18 cellular contexts compared by ENCODE assay signal in genomic region chr12:47938093-47938492, GRCh38. TPM values are rescaled to one million over a fixed set of nuclear protein-coding genes. Genes with fewer than 3 reads are reported as not detected.
A peak's percentile ranks its signal among the peaks of the same experiment; 100 is the strongest.
DNase-seq lines count a peak whose midpoint lies in the region; TF ChIP-seq lines count a peak whose summit lies in the region.
"Had no signal": no experiment of that assay in that cellular context is flagged by ENCODE, and none has a peak within 500 bp of the region (broad histone marks: within the 10 kb centered on the region; RNA-seq: fewer than 3 reads in every experiment).

No MANE protein-coding gene starts in this region.

- peak; percentile 17 for DNase-seq in DMS53 treated with DMSO at 0.1 percent for 48 hours (lab: John Stamatoyannopoulos, UW; ENCODE audit: unreplicated experiment)
- peak; percentile 77 for DNase-seq in LHCN-M2 (ENCODE audit: low read depth)
- DNase-seq in mammary epithelial cell: peak; percentile 29
- peak; percentile 81 for DNase-seq in myocyte (ENCODE audit: low read depth)
- DNase-seq in progenitor cell of endocrine pancreas (ENCODE audit: low spot score, unreplicated experiment): no peak
- no peak for DNase-seq in type B pancreatic cell (ENCODE audit: extremely low spot score, unreplicated experiment)
- no peak for DNase-seq in DMS153 (lab: John Stamatoyannopoulos, UW)
- no peak for DNase-seq in CD8-positive, alpha-beta memory T cell
- DNase-seq: activated naive CD4-positive, alpha-beta T cell treated with anti-CD3 and anti-CD28 coated beads, Interleukin-2, amount 10 ng/mL, durations not matched to agents 7 days and 5 days; CD4-positive, CD25-positive, alpha-beta regulatory T cell; effector memory CD8-positive, alpha-beta T cell; GDM1; left lung; NCI-H524 treated with DMSO at 0.1 percent for 48 hours; OCI-M1; T-helper 1 cell had no signal

- H3K36me3 ChIP-seq in mammary epithelial cell (ENCODE audit: insufficient read depth, low read length): no peaks in the 10 kb centered on the region
- H3K36me3 ChIP-seq in CD8-positive, alpha-beta memory T cell (ENCODE audit: insufficient read depth, low read length): no peaks in the 10 kb centered on the region
- H3K36me3 ChIP-seq: cardiac muscle cell, left lung, suprapubic skin had no signal

- H3K27ac Mint-ChIP-seq in progenitor cell of endocrine pancreas (no peak overlapping the region), type B pancreatic cell (no peak overlapping the region)
- no peak overlapping the region for H3K27ac Mint-ChIP-seq in CD8-positive, alpha-beta memory T cell
- H3K27ac Mint-ChIP-seq: activated naive CD4-positive, alpha-beta T cell treated with anti-CD3 and anti-CD28 coated beads, Interleukin-2, amount 10 ng/mL, durations not matched to agents 7 days and 5 days; effector memory CD8-positive, alpha-beta T cell had no signal

- no peaks in the 10 kb centered on the region for H3K9me3 Mint-ChIP-seq in progenitor cell of endocrine pancreas (ENCODE audit: low read depth)
- no peaks in the 10 kb centered on the region for H3K9me3 Mint-ChIP-seq in type B pancreatic cell
- H3K9me3 Mint-ChIP-seq in CD8-positive, alpha-beta memory T cell: no peaks in the 10 kb centered on the region
- H3K9me3 Mint-ChIP-seq: activated naive CD4-positive, alpha-beta T cell treated with anti-CD3 and anti-CD28 coated beads, Interleukin-2, amount 10 ng/mL, durations not matched to agents 7 days and 5 days; effector memory CD8-positive, alpha-beta T cell had no signal

- intact Hi-C loops in mammary epithelial cell (cut with micrococcal nuclease): no loop called here

- H3K4me3 Mint-ChIP-seq in progenitor cell of endocrine pancreas (ENCODE audit: low read depth) (no peak overlapping the region), type B pancreatic cell (no peak overlapping the region)
- no peak overlapping the region for H3K4me3 Mint-ChIP-seq in CD8-positive, alpha-beta memory T cell
- H3K4me3 Mint-ChIP-seq: activated naive CD4-positive, alpha-beta T cell treated with anti-CD3 and anti-CD28 coated beads, Interleukin-2, amount 10 ng/mL, durations not matched to agents 7 days and 5 days; CD4-positive, CD25-positive, alpha-beta regulatory T cell; effector memory CD8-positive, alpha-beta T cell had no signal

- POLR2A ChIA-PET in CD8-positive, alpha-beta memory T cell (lab: Charles Lee): no interaction called here

- dilution Hi-C loops in mammary epithelial cell (cut with HindIII; ENCODE audit: low sequenced_read_pairs): no loop called here

- no peak overlapping the region for H2AFZ ChIP-seq in mammary epithelial cell (ENCODE audit: low read depth, low read length)

- WGBS in mammary epithelial cell (ENCODE audit: low coverage, missing lambda C conversion rate): 94% methylated on average over 1 of the region's 1 CpG

- H3K27ac ChIP-seq in mammary epithelial cell (ENCODE audit: insufficient read depth, low read depth, low read length): no peak overlapping the region
- H3K27ac ChIP-seq in CD8-positive, alpha-beta memory T cell (ENCODE audit: low read depth, low read length): no peak overlapping the region
- H3K27ac ChIP-seq: cardiac muscle cell, left lung, suprapubic skin had no signal

- H3K27me3 ChIP-seq in mammary epithelial cell (ENCODE audit: insufficient read depth, low read length): no peaks in the 10 kb centered on the region
- no peaks in the 10 kb centered on the region for H3K27me3 ChIP-seq in CD8-positive, alpha-beta memory T cell (ENCODE audit: insufficient read depth, low read length, poor library complexity, severe bottlenecking)
- H3K27me3 ChIP-seq: cardiac muscle cell had no signal

- no peaks in the 10 kb centered on the region for H3K9me3 ChIP-seq in mammary epithelial cell (replicated peaks; ENCODE audit: insufficient read depth, low read length)
- no peaks in the 10 kb centered on the region for H3K9me3 ChIP-seq in CD8-positive, alpha-beta memory T cell (ENCODE audit: low read length)
- H3K9me3 ChIP-seq: left lung, suprapubic skin had no signal

- H3K4me1 Mint-ChIP-seq in progenitor cell of endocrine pancreas (ENCODE audit: low read depth) (peaks cover 1% of the 10 kb centered on the region), type B pancreatic cell (ENCODE audit: unreplicated experiment) (peaks cover 5% of the 10 kb centered on the region)
- H3K4me1 Mint-ChIP-seq in CD8-positive, alpha-beta memory T cell: peaks cover 0 to 9% (median 7%) of the 10 kb centered on the region in 3 donors
- H3K4me1 Mint-ChIP-seq: activated naive CD4-positive, alpha-beta T cell treated with anti-CD3 and anti-CD28 coated beads, Interleukin-2, amount 10 ng/mL, durations not matched to agents 7 days and 5 days had no signal

- H3K27me3 Mint-ChIP-seq in progenitor cell of endocrine pancreas (peaks cover 29% of the 10 kb centered on the region), type B pancreatic cell (peaks cover 11% of the 10 kb centered on the region)
- peaks cover 12 to 18% of the 10 kb centered on the region in 2 donors for H3K27me3 Mint-ChIP-seq in CD8-positive, alpha-beta memory T cell

- peaks cover 10% of the 10 kb centered on the region for H3K4me1 ChIP-seq in mammary epithelial cell (ENCODE audit: insufficient read depth, low read length)
- H3K4me1 ChIP-seq in CD8-positive, alpha-beta memory T cell (ENCODE audit: insufficient read depth, low read length): no peaks in the 10 kb centered on the region
- H3K4me1 ChIP-seq: left lung had no signal

- H3K36me3 Mint-ChIP-seq in progenitor cell of endocrine pancreas (ENCODE audit: insufficient read depth) (no peaks in the 10 kb centered on the region), type B pancreatic cell (no peaks in the 10 kb centered on the region)
- no peaks in the 10 kb centered on the region for H3K36me3 Mint-ChIP-seq in CD8-positive, alpha-beta memory T cell
- H3K36me3 Mint-ChIP-seq: activated naive CD4-positive, alpha-beta T cell treated with anti-CD3 and anti-CD28 coated beads, Interleukin-2, amount 10 ng/mL, durations not matched to agents 7 days and 5 days; CD4-positive, CD25-positive, alpha-beta regulatory T cell had no signal

- CTCF ChIA-PET in mammary epithelial cell (lab: Charles Lee; ENCODE audit: low non-redundant PET): interaction anchor here (1.0 kb wide), 1 partner anchor 33 kb away, joined by 15 read pairs; the partner anchor contains the start of gene VDR
- CTCF ChIA-PET in CD8-positive, alpha-beta memory T cell (lab: Charles Lee): interaction anchor here (1.1 to 1.5 kb wide), 2 partner anchors 11 to 25 kb away, joined by 3 to 10 read pairs; partner anchors contain the start of gene TMEM106C

- no peak overlapping the region for H3K4me2 ChIP-seq in mammary epithelial cell (ENCODE audit: insufficient read depth, low read depth, low read length)

- H4K20me1 ChIP-seq in mammary epithelial cell (ENCODE audit: insufficient read depth, low read length): no peaks in the 10 kb centered on the region

- no TSS peak for BruUV-seq in mammary epithelial cell (replicated peaks; lab: Mats Ljungman, UMichigan)

- in situ Hi-C loops in mammary epithelial cell (cut with MboI; ENCODE audit: low sequenced_read_pairs in 2 of 2): no loop called here

- H3K4me3 ChIP-seq in mammary epithelial cell (replicated peaks in 1 of 3; ENCODE audit: insufficient read depth in 1 of 3, low read depth in 2 of 3, low read length in 3 of 3): no peak overlapping the region
- H3K4me3 ChIP-seq in CD8-positive, alpha-beta memory T cell (ENCODE audit: low read length): no peak overlapping the region
- H3K4me3 ChIP-seq: cardiac muscle cell, left lung, suprapubic skin had no signal

- TF ChIP-seq CTCF in mammary epithelial cell (conservative IDR thresholded peaks at IDR 0.05 in 1 of 2, IDR thresholded peaks at IDR 0.05 in 1 of 2; ENCODE audit: extremely low read depth in 1 of 2, insufficient read depth in 1 of 2, low read depth in 1 of 2, low read length in 2 of 2) (no peak), progenitor cell of endocrine pancreas (IDR thresholded peaks at IDR 0.05; ENCODE audit: unreplicated experiment) (no peak), type B pancreatic cell (conservative IDR thresholded peaks at IDR 0.05) (no peak)

- no peak overlapping the region for H3K9ac ChIP-seq in mammary epithelial cell (ENCODE audit: insufficient read depth, low read length)

- H3K79me2 ChIP-seq in mammary epithelial cell (ENCODE audit: insufficient read depth, low read length): no peaks in the 10 kb centered on the region

RNA-seq across cellular contexts. Expression of gene TMEM106C, which starts 25.3 kb away (rescaled TPM):
- total RNA-seq in LHCN-M2 (2014; rRNA removed) (122 and 146 TPM in 2 replicates), mammary epithelial cell (10 to 100 TPM; 82.5 to 90.2 TPM), myocyte (56.4 and 57.9 TPM in 2 replicates), progenitor cell of endocrine pancreas (76.1 and 83.9 TPM in 2 replicates), type B pancreatic cell (ENCODE audit: low replicate concordance) (76.7 and 77.1 TPM in 2 replicates)
- polyA plus RNA-seq in LHCN-M2 (2012): 106 TPM
- polyA plus RNA-seq in mammary epithelial cell: 231 TPM
- 220 TPM for polyA minus RNA-seq in mammary epithelial cell
- 133 TPM for polyA plus RNA-seq in myocyte (2012)
- total RNA-seq in CD8-positive, alpha-beta memory T cell: 100 to 1,000 TPM; 178 to 186 TPM
- 56.8 TPM for polyA plus RNA-seq in CD8-positive, alpha-beta memory T cell

RNA-seq across cellular contexts. Expression of gene VDR, which starts 33.3 kb away (rescaled TPM):
- total RNA-seq in LHCN-M2 (2014; rRNA removed): 5.8 and 5.9 TPM in 2 replicates
- 6.6 TPM for polyA plus RNA-seq in LHCN-M2 (2012)
- total RNA-seq in mammary epithelial cell: 10 to 100 TPM; 71.8 to 89.5 TPM
- polyA plus RNA-seq in mammary epithelial cell: 105 TPM
- polyA minus RNA-seq in mammary epithelial cell: 129 TPM
- 17.6 and 22.1 TPM in 2 replicates for total RNA-seq in myocyte
- 71.5 TPM for polyA plus RNA-seq in myocyte (2012)
- total RNA-seq in progenitor cell of endocrine pancreas: 0.31 and 0.38 TPM in 2 replicates
- 0.77 and 1.5 TPM in 2 replicates for total RNA-seq in type B pancreatic cell (ENCODE audit: low replicate concordance)
- 10 to 100 TPM; 79.6 to 83.4 TPM for total RNA-seq in CD8-positive, alpha-beta memory T cell
- polyA plus RNA-seq in CD8-positive, alpha-beta memory T cell: 0.54 TPM
- total RNA-seq: cardiac muscle cell had no signal
- polyA plus RNA-seq: cardiac muscle cell had no signal

Comparison
In these comparisons a context has a peak if more than half of its experiments do, and no peak if none do; other contexts are left out.
1. DNase-seq: peak in DMS53 treated with DMSO at 0.1 percent for 48 hours (single experiment), LHCN-M2 (single experiment), mammary epithelial cell (single experiment) and myocyte (single experiment); none in progenitor cell of endocrine pancreas (single experiment), type B pancreatic cell (single experiment), DMS153 (single experiment) and CD8-positive, alpha-beta memory T cell (0 of 5).